In the genomic region with DNA sequence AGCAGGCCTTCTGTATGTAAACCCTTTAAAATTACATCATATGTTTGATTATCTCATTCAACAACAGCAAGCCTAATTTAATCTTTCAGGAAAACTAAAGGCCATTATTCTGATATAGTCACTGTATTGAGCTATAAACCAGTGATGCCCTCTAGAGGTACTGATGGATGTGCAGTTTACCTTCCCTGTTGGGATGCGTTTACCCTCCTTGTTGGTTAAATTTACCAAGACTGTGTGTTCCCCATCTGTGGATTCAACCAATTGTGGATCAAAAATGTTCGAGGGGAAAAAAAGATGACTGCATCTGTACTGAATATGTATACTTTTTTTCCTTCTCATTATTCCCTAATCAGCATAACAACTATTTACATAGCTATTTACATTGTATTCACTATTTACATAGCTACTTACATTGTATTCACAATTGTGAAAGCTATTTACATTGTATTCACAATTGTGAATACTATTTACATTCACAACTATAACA, we compare ENCODE assay signal across 2 cellular contexts.
TF ChIP-seq lines count a peak whose summit lies in the region.

No MANE protein-coding gene starts in this region.

TF ChIP-seq in GM23338, 12 proteins besides CTCF, POLR2A, EP300 and RAD21 (continued from another document):
- TF ChIP-seq, protein P1, sequence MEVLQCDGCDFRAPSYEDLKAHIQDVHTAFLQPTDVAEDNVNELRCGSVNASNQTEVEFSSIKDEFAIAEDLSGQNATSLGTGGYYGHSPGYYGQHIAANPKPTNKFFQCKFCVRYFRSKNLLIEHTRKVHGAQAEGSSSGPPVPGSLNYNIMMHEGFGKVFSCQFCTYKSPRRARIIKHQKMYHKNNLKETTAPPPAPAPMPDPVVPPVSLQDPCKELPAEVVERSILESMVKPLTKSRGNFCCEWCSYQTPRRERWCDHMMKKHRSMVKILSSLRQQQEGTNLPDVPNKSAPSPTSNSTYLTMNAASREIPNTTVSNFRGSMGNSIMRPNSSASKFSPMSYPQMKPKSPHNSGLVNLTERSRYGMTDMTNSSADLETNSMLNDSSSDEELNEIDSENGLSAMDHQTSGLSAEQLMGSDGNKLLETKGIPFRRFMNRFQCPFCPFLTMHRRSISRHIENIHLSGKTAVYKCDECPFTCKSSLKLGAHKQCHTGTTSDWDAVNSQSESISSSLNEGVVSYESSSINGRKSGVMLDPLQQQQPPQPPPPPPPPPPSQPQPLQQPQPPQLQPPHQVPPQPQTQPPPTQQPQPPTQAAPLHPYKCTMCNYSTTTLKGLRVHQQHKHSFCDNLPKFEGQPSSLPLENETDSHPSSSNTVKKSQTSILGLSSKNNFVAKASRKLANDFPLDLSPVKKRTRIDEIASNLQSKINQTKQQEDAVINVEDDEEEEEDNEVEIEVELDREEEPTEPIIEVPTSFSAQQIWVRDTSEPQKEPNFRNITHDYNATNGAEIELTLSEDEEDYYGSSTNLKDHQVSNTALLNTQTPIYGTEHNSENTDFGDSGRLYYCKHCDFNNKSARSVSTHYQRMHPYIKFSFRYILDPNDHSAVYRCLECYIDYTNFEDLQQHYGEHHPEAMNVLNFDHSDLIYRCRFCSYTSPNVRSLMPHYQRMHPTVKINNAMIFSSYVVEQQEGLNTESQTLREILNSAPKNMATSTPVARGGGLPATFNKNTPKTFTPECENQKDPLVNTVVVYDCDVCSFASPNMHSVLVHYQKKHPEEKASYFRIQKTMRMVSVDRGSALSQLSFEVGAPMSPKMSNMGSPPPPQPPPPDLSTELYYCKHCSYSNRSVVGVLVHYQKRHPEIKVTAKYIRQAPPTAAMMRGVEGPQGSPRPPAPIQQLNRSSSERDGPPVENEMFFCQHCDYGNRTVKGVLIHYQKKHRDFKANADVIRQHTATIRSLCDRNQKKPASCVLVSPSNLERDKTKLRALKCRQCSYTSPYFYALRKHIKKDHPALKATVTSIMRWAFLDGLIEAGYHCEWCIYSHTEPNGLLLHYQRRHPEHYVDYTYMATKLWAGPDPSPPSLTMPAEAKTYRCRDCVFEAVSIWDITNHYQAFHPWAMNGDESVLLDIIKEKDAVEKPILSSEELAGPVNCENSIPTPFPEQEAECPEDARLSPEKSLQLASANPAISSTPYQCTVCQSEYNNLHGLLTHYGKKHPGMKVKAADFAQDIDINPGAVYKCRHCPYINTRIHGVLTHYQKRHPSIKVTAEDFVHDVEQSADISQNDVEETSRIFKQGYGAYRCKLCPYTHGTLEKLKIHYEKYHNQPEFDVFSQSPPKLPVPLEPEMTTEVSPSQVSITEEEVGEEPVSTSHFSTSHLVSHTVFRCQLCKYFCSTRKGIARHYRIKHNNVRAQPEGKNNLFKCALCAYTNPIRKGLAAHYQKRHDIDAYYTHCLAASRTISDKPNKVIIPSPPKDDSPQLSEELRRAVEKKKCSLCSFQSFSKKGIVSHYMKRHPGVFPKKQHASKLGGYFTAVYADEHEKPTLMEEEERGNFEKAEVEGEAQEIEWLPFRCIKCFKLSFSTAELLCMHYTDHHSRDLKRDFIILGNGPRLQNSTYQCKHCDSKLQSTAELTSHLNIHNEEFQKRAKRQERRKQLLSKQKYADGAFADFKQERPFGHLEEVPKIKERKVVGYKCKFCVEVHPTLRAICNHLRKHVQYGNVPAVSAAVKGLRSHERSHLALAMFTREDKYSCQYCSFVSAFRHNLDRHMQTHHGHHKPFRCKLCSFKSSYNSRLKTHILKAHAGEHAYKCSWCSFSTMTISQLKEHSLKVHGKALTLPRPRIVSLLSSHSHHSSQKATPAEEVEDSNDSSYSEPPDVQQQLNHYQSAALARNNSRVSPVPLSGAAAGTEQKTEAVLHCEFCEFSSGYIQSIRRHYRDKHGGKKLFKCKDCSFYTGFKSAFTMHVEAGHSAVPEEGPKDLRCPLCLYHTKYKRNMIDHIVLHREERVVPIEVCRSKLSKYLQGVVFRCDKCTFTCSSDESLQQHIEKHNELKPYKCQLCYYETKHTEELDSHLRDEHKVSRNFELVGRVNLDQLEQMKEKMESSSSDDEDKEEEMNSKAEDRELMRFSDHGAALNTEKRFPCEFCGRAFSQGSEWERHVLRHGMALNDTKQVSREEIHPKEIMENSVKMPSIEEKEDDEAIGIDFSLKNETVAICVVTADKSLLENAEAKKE (CRISPR knock-in tag; IDR thresholded peaks at IDR 0.05), result no peak
- TF ChIP-seq ZNF114 (CRISPR knock-in tag; IDR thresholded peaks at IDR 0.05) (no peak), NANOG (IDR thresholded peaks at IDR 0.05; ENCODE audit: borderline replicate concordance) (no peak), EZH2phosphoT487 (IDR thresholded peaks at IDR 0.05; ENCODE audit: unreplicated experiment) (no peak), EZH2 (IDR thresholded peaks at IDR 0.05; ENCODE audit: low read depth, unreplicated experiment) (no peak)
- TF ChIP-seq, protein P2, sequence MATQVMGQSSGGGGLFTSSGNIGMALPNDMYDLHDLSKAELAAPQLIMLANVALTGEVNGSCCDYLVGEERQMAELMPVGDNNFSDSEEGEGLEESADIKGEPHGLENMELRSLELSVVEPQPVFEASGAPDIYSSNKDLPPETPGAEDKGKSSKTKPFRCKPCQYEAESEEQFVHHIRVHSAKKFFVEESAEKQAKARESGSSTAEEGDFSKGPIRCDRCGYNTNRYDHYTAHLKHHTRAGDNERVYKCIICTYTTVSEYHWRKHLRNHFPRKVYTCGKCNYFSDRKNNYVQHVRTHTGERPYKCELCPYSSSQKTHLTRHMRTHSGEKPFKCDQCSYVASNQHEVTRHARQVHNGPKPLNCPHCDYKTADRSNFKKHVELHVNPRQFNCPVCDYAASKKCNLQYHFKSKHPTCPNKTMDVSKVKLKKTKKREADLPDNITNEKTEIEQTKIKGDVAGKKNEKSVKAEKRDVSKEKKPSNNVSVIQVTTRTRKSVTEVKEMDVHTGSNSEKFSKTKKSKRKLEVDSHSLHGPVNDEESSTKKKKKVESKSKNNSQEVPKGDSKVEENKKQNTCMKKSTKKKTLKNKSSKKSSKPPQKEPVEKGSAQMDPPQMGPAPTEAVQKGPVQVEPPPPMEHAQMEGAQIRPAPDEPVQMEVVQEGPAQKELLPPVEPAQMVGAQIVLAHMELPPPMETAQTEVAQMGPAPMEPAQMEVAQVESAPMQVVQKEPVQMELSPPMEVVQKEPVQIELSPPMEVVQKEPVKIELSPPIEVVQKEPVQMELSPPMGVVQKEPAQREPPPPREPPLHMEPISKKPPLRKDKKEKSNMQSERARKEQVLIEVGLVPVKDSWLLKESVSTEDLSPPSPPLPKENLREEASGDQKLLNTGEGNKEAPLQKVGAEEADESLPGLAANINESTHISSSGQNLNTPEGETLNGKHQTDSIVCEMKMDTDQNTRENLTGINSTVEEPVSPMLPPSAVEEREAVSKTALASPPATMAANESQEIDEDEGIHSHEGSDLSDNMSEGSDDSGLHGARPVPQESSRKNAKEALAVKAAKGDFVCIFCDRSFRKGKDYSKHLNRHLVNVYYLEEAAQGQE (IDR thresholded peaks at IDR 0.05; ENCODE audit: unreplicated experiment), result no peak

TF ChIP-seq in SK-N-SH treated with all-trans-retinoic acid at 6 μM for 48 hours, 23 proteins besides CTCF, POLR2A, EP300 and RAD21 (continued from another document):
- TF ChIP-seq, protein P3, sequence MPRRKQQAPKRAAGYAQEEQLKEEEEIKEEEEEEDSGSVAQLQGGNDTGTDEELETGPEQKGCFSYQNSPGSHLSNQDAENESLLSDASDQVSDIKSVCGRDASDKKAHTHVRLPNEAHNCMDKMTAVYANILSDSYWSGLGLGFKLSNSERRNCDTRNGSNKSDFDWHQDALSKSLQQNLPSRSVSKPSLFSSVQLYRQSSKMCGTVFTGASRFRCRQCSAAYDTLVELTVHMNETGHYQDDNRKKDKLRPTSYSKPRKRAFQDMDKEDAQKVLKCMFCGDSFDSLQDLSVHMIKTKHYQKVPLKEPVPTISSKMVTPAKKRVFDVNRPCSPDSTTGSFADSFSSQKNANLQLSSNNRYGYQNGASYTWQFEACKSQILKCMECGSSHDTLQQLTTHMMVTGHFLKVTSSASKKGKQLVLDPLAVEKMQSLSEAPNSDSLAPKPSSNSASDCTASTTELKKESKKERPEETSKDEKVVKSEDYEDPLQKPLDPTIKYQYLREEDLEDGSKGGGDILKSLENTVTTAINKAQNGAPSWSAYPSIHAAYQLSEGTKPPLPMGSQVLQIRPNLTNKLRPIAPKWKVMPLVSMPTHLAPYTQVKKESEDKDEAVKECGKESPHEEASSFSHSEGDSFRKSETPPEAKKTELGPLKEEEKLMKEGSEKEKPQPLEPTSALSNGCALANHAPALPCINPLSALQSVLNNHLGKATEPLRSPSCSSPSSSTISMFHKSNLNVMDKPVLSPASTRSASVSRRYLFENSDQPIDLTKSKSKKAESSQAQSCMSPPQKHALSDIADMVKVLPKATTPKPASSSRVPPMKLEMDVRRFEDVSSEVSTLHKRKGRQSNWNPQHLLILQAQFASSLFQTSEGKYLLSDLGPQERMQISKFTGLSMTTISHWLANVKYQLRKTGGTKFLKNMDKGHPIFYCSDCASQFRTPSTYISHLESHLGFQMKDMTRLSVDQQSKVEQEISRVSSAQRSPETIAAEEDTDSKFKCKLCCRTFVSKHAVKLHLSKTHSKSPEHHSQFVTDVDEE (CRISPR knock-in tag; IDR thresholded peaks at IDR 0.05), result no peak
- TF ChIP-seq, protein P4, sequence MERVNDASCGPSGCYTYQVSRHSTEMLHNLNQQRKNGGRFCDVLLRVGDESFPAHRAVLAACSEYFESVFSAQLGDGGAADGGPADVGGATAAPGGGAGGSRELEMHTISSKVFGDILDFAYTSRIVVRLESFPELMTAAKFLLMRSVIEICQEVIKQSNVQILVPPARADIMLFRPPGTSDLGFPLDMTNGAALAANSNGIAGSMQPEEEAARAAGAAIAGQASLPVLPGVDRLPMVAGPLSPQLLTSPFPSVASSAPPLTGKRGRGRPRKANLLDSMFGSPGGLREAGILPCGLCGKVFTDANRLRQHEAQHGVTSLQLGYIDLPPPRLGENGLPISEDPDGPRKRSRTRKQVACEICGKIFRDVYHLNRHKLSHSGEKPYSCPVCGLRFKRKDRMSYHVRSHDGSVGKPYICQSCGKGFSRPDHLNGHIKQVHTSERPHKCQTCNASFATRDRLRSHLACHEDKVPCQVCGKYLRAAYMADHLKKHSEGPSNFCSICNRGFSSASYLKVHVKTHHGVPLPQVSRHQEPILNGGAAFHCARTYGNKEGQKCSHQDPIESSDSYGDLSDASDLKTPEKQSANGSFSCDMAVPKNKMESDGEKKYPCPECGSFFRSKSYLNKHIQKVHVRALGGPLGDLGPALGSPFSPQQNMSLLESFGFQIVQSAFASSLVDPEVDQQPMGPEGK (CRISPR knock-in tag; IDR thresholded peaks at IDR 0.05; ENCODE audit: borderline replicate concordance), result no peak
- TF ChIP-seq ISL1 (CRISPR knock-in tag; IDR thresholded peaks at IDR 0.05) (no peak), SNAI2 (CRISPR knock-in tag; IDR thresholded peaks at IDR 0.05) (no peak), TOX (CRISPR knock-in tag; IDR thresholded peaks at IDR 0.05; ENCODE audit: borderline replicate concordance) (no peak), GLIS3 (CRISPR knock-in tag; IDR thresholded peaks at IDR 0.05) (no peak), ZNF565 (CRISPR knock-in tag; conservative IDR thresholded peaks at IDR 0.05; ENCODE audit: low read depth) (no peak), OSR1 (CRISPR knock-in tag; IDR thresholded peaks at IDR 0.05) (no peak), ZC3H10 (CRISPR knock-in tag; IDR thresholded peaks at IDR 0.05) (no peak), ZFP3 (CRISPR knock-in tag; IDR thresholded peaks at IDR 0.05) (no peak), PPARA (CRISPR knock-in tag; IDR thresholded peaks at IDR 0.05; ENCODE audit: borderline replicate concordance) (no peak)
- TF ChIP-seq, protein P5, sequence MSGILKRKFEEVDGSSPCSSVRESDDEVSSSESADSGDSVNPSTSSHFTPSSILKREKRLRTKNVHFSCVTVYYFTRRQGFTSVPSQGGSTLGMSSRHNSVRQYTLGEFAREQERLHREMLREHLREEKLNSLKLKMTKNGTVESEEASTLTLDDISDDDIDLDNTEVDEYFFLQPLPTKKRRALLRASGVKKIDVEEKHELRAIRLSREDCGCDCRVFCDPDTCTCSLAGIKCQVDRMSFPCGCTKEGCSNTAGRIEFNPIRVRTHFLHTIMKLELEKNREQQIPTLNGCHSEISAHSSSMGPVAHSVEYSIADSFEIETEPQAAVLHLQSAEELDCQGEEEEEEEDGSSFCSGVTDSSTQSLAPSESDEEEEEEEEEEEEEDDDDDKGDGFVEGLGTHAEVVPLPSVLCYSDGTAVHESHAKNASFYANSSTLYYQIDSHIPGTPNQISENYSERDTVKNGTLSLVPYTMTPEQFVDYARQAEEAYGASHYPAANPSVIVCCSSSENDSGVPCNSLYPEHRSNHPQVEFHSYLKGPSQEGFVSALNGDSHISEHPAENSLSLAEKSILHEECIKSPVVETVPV (CRISPR knock-in tag; IDR thresholded peaks at IDR 0.05), result no peak
- TF ChIP-seq, protein P6, sequence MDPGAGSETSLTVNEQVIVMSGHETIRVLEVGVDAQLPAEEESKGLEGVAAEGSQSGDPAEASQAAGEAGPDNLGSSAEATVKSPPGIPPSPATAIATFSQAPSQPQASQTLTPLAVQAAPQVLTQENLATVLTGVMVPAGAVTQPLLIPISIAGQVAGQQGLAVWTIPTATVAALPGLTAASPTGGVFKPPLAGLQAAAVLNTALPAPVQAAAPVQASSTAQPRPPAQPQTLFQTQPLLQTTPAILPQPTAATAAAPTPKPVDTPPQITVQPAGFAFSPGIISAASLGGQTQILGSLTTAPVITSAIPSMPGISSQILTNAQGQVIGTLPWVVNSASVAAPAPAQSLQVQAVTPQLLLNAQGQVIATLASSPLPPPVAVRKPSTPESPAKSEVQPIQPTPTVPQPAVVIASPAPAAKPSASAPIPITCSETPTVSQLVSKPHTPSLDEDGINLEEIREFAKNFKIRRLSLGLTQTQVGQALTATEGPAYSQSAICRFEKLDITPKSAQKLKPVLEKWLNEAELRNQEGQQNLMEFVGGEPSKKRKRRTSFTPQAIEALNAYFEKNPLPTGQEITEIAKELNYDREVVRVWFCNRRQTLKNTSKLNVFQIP (CRISPR knock-in tag; IDR thresholded peaks at IDR 0.05; ENCODE audit: borderline replicate concordance, low read depth), result no peak
